In the genomic region with DNA sequence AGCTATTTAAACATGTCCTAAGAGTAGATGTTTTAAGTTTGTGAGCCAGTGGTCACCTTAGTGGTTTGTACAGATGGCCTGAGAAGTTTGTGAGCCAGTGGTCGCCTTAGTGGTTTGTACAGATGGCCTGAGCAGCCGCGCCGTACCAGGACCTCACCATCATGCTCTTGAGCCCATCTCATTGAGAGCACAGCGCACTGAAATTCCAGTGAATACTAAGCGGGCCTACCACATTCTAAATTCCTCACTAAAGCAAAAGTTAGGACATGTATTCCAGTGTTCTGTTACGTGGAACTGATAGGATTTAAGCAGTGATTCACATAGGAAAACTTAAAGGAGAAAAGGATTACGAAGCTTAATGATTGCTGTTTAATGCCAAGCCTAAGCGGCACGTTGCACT, we compare ENCODE assay signal across 18 cellular contexts. TPM values are rescaled to one million over a fixed set of nuclear protein-coding genes. Genes with fewer than 3 reads are reported as not detected.
A peak's percentile ranks its signal among the peaks of the same experiment; 100 is the strongest.
DNase-seq lines count a peak whose midpoint lies in the region; ATAC-seq and TF ChIP-seq lines count a peak whose summit lies in the region.
"Had no signal": no experiment of that assay in that cellular context is flagged by ENCODE, and none has a peak within 500 bp of the region (broad histone marks: within the 10 kb centered on the region; RNA-seq: fewer than 3 reads in every experiment).

No MANE protein-coding gene starts in this region.

- intact Hi-C loops in left cardiac atrium (cut with DNase I), result no loop called here
- intact Hi-C loops in CD14-positive monocyte (cut with micrococcal nuclease), result no loop called here

- H3K27ac ChIP-seq in cardiac muscle cell, result peak overlapping the region; percentile 72
- H3K27ac ChIP-seq: stomach had no signal

- no peak overlapping the region for H3K4me3 ChIP-seq in cardiac muscle cell
- H3K4me3 ChIP-seq: lung, stomach had no signal

- peaks cover 58% of the 10 kb centered on the region for H3K36me3 Mint-ChIP-seq in activated T-helper 17 cell treated with anti-CD3 and anti-CD28 coated beads, Interleukin-2, amount 50 U/mL, for 72 hours (ENCODE audit: low read depth)
- H3K36me3 Mint-ChIP-seq in memory B cell (peaks cover 6% of the 10 kb centered on the region), CD14-positive monocyte (peaks cover 7 to 14% of the 10 kb centered on the region in 2 donors)
- H3K36me3 Mint-ChIP-seq: naive B cell had no signal

- ATAC-seq in left cardiac atrium (no peak), memory B cell (ENCODE audit: low read depth) (no peak), HG02870 (IDR thresholded peaks at IDR 0.05; ENCODE audit: unreplicated experiment) (no peak)
- no peak for ATAC-seq in activated T-helper 17 cell treated with anti-CD3 and anti-CD28 coated beads, Interleukin-2, amount 50 U/mL, for 72 hours (replicated peaks)
- ATAC-seq: CD8-positive, alpha-beta T cell had no signal

- H3K4me3 Mint-ChIP-seq in activated T-helper 17 cell treated with anti-CD3 and anti-CD28 coated beads, Interleukin-2, amount 50 U/mL, for 72 hours, result peak overlapping the region; percentile 41
- H3K4me3 Mint-ChIP-seq in memory B cell (peak overlapping the region; percentile 21), CD14-positive monocyte (no peak overlapping the region)
- H3K4me3 Mint-ChIP-seq: CD8-positive, alpha-beta T cell had no signal

- peaks cover 41% of the 10 kb centered on the region for H3K4me1 ChIP-seq in cardiac muscle cell (ENCODE audit: low read depth)

- TF ChIP-seq CTCF in cardiac muscle cell (IDR thresholded peaks at IDR 0.05; ENCODE audit: low read depth, low read length) (no peak), CD14-positive monocyte (IDR thresholded peaks at IDR 0.05) (no peak)

- no peaks in the 10 kb centered on the region for H3K9me3 ChIP-seq in cardiac muscle cell (ENCODE audit: low read depth)
- H3K9me3 ChIP-seq: stomach had no signal

- H3K27ac Mint-ChIP-seq in activated T-helper 17 cell treated with anti-CD3 and anti-CD28 coated beads, Interleukin-2, amount 50 U/mL, for 72 hours, result no peak overlapping the region
- H3K27ac Mint-ChIP-seq in memory B cell, result peak overlapping the region; percentile 38
- H3K27ac Mint-ChIP-seq in CD14-positive monocyte, result peak overlapping the region in 1 of 7 donors; percentile 21
- H3K27ac Mint-ChIP-seq: CD8-positive, alpha-beta T cell had no signal

- no peaks in the 10 kb centered on the region for H3K27me3 Mint-ChIP-seq in activated T-helper 17 cell treated with anti-CD3 and anti-CD28 coated beads, Interleukin-2, amount 50 U/mL, for 72 hours
- no peaks in the 10 kb centered on the region for H3K27me3 Mint-ChIP-seq in memory B cell
- H3K27me3 Mint-ChIP-seq in CD14-positive monocyte (ENCODE audit: low read depth in 3 of 3), result no peaks in the 10 kb centered on the region
- H3K27me3 Mint-ChIP-seq: naive B cell had no signal

- no peaks in the 10 kb centered on the region for H3K27me3 ChIP-seq in cardiac muscle cell
- H3K27me3 ChIP-seq: stomach had no signal

- no peaks in the 10 kb centered on the region for H3K9me3 Mint-ChIP-seq in activated T-helper 17 cell treated with anti-CD3 and anti-CD28 coated beads, Interleukin-2, amount 50 U/mL, for 72 hours
- H3K9me3 Mint-ChIP-seq in memory B cell, result no peaks in the 10 kb centered on the region
- no peaks in the 10 kb centered on the region for H3K9me3 Mint-ChIP-seq in CD14-positive monocyte
- H3K9me3 Mint-ChIP-seq: CD8-positive, alpha-beta T cell; naive B cell had no signal

- H3K36me3 ChIP-seq in cardiac muscle cell, result no peaks in the 10 kb centered on the region

- no peak for DNase-seq in cardiac muscle cell (ENCODE audit: low read depth in 1 of 2, low spot score in 1 of 2)
- no peak for DNase-seq in left cardiac atrium
- no peak for DNase-seq in memory B cell (ENCODE audit: low spot score in 2 of 2)
- DNase-seq in CD14-positive monocyte (ENCODE audit: low spot score), result no peak
- DNase-seq in hippocampal formation (lab: John Stamatoyannopoulos, UW), result no peak
- no peak for DNase-seq in effector CD8-positive, alpha-beta T cell (lab: John Stamatoyannopoulos, UW)
- DNase-seq: activated CD4-positive, alpha-beta T cell treated with anti-CD3 and anti-CD28 coated beads, Interleukin-2, amount 50 U/mL, for 1 hour; activated CD8-positive, alpha-beta memory T cell treated with anti-CD3 and anti-CD28 coated beads, Interleukin-2, amount 50 U/mL, for 48 hours; aorta; CD8-positive, alpha-beta T cell; DMS79 treated with DMSO at 0.1 percent for 48 hours; naive B cell; NCI-H1694 treated with DMSO at 0.1 percent for 48 hours; stimulated activated CD4-positive, alpha-beta T cell treated with anti-CD3 and anti-CD28 coated beads, Interleukin-4, amount 100 ng/mL, for 1 hour; stomach had no signal

- peaks cover 33% of the 10 kb centered on the region for H3K4me1 Mint-ChIP-seq in activated T-helper 17 cell treated with anti-CD3 and anti-CD28 coated beads, Interleukin-2, amount 50 U/mL, for 72 hours
- H3K4me1 Mint-ChIP-seq in memory B cell (peaks cover 34% of the 10 kb centered on the region), CD14-positive monocyte (peaks cover 60% of the 10 kb centered on the region)

RNA-seq across cellular contexts. Expression of a gene that starts 3.9 kb away (rescaled TPM):
- total RNA-seq in cardiac muscle cell, result 77.4 and 91.9 TPM in 2 replicates
- polyA plus RNA-seq in cardiac muscle cell, result 100.0 and 139 TPM in 2 replicates
- 10 to 100 TPM; 66.7 to 70.7 TPM for total RNA-seq in left cardiac atrium
- total RNA-seq in activated T-helper 17 cell treated with anti-CD3 and anti-CD28 coated beads, Interleukin-2, amount 50 U/mL, for 72 hours, result 100 to 1,000 TPM in 1 of 2 donors, 10 to 100 TPM in 1; 93.4 to 127 TPM
- polyA plus RNA-seq in CD14-positive monocyte, result 100 to 1,000 TPM in 1 of 2 donors, 10 to 100 TPM in 1; 90.9 to 115 TPM

RNA-seq across cellular contexts. Expression of a gene that starts 55.4 kb away (rescaled TPM):
- total RNA-seq in cardiac muscle cell (31.7 and 53.9 TPM in 2 replicates), left cardiac atrium (10 to 100 TPM; 35.8 to 47.0 TPM)
- polyA plus RNA-seq in cardiac muscle cell (14.5 and 19.2 TPM in 2 replicates), CD14-positive monocyte (10 to 100 TPM; 12.1 to 14.2 TPM)
- 10 to 100 TPM; 52.3 to 65.5 TPM for total RNA-seq in activated T-helper 17 cell treated with anti-CD3 and anti-CD28 coated beads, Interleukin-2, amount 50 U/mL, for 72 hours

Comparison
In these comparisons a context has a peak if more than half of its experiments do, and no peak if none do; other contexts are left out.
1. H3K4me3 Mint-ChIP-seq: peak in activated T-helper 17 cell treated with anti-CD3 and anti-CD28 coated beads, Interleukin-2, amount 50 U/mL, for 72 hours (single experiment) and memory B cell (single experiment); none in CD14-positive monocyte (0 of 2).